16 cellular contexts compared by ENCODE assay signal in genomic region chr20:25541676-25542075, GRCh38. TPM values are rescaled to one million over a fixed set of nuclear protein-coding genes. Genes with fewer than 3 reads are reported as not detected.
DNase-seq lines count a peak whose midpoint lies in the region; ATAC-seq, FAIRE-seq and TF ChIP-seq lines count a peak whose summit lies in the region.
"Had no signal": no experiment of that assay in that cellular context is flagged by ENCODE, and none has a peak within 500 bp of the region (broad histone marks: within the 10 kb centered on the region; RNA-seq: fewer than 3 reads in every experiment).

No MANE protein-coding gene starts in this region.

- H3K36me3 ChIP-seq in HEK293 (ENCODE audit: control insufficient read depth in 2 of 2, insufficient read depth in 1 of 2, low read length in 2 of 2) (peaks cover 0 to 7% of the 10 kb centered on the region in 2 experiments; a peak in 1 of 3 replicates), adipocyte (ENCODE audit: control insufficient read depth, insufficient read depth, low read length, severe bottlenecking) (no peaks in the 10 kb centered on the region)
- H3K36me3 ChIP-seq: ascending aorta, neutrophil had no signal

- TF ChIP-seq POLR2A in H54 (IDR thresholded peaks at IDR 0.05; ENCODE audit: low read depth, low read length), result no peak

- H3K9ac ChIP-seq in adipocyte (ENCODE audit: low read length), result peak overlapping the region; percentile 80

- ATAC-seq in Right ventricle myocardium superior (ENCODE audit: poor library complexity), result no peak
- no peak for ATAC-seq in left cardiac atrium
- ATAC-seq: GM23338 had no signal

- H3K27me3 ChIP-seq in adipocyte (replicated peaks; ENCODE audit: control insufficient read depth, insufficient read depth, low read length), result no peaks in the 10 kb centered on the region
- H3K27me3 ChIP-seq: ascending aorta, dorsolateral prefrontal cortex, neutrophil had no signal

- no peak for FAIRE-seq in H54 (lab: Jason Lieb, UNC)

- POLR2A ChIA-PET in HEK293 (lab: Yijun Ruan, JAX), result interaction anchor here (0.9 kb wide), 1 partner anchor 9 kb away, joined by 3 read pairs; no protein-coding TSS in a partner anchor

- intact Hi-C loops in Right ventricle myocardium superior (cut with DNase I) (no loop called here), left cardiac atrium (cut with DNase I) (no loop called here)

- H3K4me1 ChIP-seq in HEK293 (ENCODE audit: control insufficient read depth, insufficient read depth, low read length) (peaks cover 11% of the 10 kb centered on the region), adipocyte (ENCODE audit: control insufficient read depth, insufficient read depth, low read length) (peaks cover 45% of the 10 kb centered on the region)

- CTCF ChIA-PET in HEK293 (lab: Yijun Ruan, JAX), result no interaction called here

- no peak for TF ChIP-seq CTCF in HEK293 (tag by site-specific recombination; IDR thresholded peaks at IDR 0.05)

- H3K4me3 ChIP-seq in HEK293 (ENCODE audit: low read depth, low read length), result no peak overlapping the region
- H3K4me3 ChIP-seq in adipocyte (ENCODE audit: low read length), result peak overlapping the region; percentile 60
- H3K4me3 ChIP-seq: ascending aorta, dorsolateral prefrontal cortex, GM23338 had no signal

- H3K9me3 ChIP-seq in HEK293 (ENCODE audit: control insufficient read depth, insufficient read depth, low read depth, low read length) (no peaks in the 10 kb centered on the region), adipocyte (ENCODE audit: control insufficient read depth, low read length) (no peaks in the 10 kb centered on the region)
- H3K9me3 ChIP-seq: ascending aorta, neutrophil had no signal

- H3K27ac ChIP-seq in HEK293 (ENCODE audit: extremely low read depth, low read depth, low read length), result no peak overlapping the region
- H3K27ac ChIP-seq: ascending aorta, dorsolateral prefrontal cortex, neutrophil, WERI-Rb-1 had no signal

- DNase-seq in AG20443 (ENCODE audit: low spot score), result peak; percentile 42
- DNase-seq in adipocyte (ENCODE audit: low read depth), result peak; percentile 44
- peak; percentile 26 for DNase-seq in germinal center (ENCODE audit: low spot score)
- DNase-seq in activated naive CD4-positive, alpha-beta T cell treated with anti-CD3 and anti-CD28 coated beads, Interleukin-2, amount 50 U/mL, for 16 hours, result no peak
- DNase-seq in H54 (ENCODE audit: insufficient read length, low spot score), result no peak
- no peak for DNase-seq in Right ventricle myocardium superior
- no peak for DNase-seq in left cardiac atrium
- DNase-seq: activated effector memory CD4-positive, alpha-beta T cell treated with anti-CD3 and anti-CD28 coated beads, Interleukin-2, amount 50 U/mL, for 16 hours; AML-193; dorsolateral prefrontal cortex; NCI-H1105; WERI-Rb-1 had no signal

TF ChIP-seq in HEK293, 187 proteins besides CTCF, POLR2A, EP300 and RAD21:
- TF ChIP-seq ZBTB6 (tag by site-specific recombination; IDR thresholded peaks at IDR 0.05) (no peak), GLIS1 (tag by site-specific recombination; IDR thresholded peaks at IDR 0.05) (peak; percentile 56), ZIC2 (tag by site-specific recombination; IDR thresholded peaks at IDR 0.05) (peak; percentile 40), ZNF274 (IDR thresholded peaks at IDR 0.05; ENCODE audit: low read length) (no peak), ZNF274 (tag by site-specific recombination; IDR thresholded peaks at IDR 0.05; ENCODE audit: borderline replicate concordance) (no peak), ZNF341 (tag by site-specific recombination; IDR thresholded peaks at IDR 0.05; ENCODE audit: low read depth) (peak; percentile 51; the same call in 1 of the 2 replicates)

RNA-seq across cellular contexts. Expression of gene NINL, which starts 43.7 kb away (rescaled TPM):
- total RNA-seq in Right ventricle myocardium superior (10.7 TPM), left cardiac atrium (1 to 10 TPM; 3.8 to 5.1 TPM)

Comparison
In these comparisons a context has a peak if more than half of its experiments do, and no peak if none do; other contexts are left out.
1. DNase-seq: peak in AG20443 (single experiment), adipocyte (single experiment) and germinal center (single experiment); none in activated naive CD4-positive, alpha-beta T cell treated with anti-CD3 and anti-CD28 coated beads, Interleukin-2, amount 50 U/mL, for 16 hours (single experiment), H54 (single experiment), Right ventricle myocardium superior (single experiment) and left cardiac atrium (single experiment).